ENCODE assay signal across 32 cellular contexts in the genomic region with DNA sequence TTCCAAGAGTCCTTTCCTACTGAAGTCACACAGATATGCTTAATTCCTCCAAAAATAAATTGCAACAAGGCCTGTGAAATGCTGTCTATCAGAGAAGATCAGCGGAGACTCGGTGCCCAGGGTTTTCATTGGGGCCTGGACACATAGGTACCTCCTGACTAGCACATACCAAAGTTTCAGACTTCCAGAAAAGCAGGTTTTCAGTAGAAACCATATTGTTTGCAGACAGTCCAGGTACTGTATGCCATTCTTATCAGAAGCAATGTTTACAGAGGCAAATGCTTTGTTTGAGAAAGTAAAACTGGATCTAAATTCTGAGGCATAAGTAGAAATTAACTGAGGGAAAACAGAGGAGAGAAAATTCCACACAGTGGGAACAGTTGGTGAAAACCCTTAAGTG. TPM values are rescaled to one million over a fixed set of nuclear protein-coding genes. Genes with fewer than 3 reads are reported as not detected.
"Had no signal": no experiment of that assay in that cellular context is flagged by ENCODE, and none has a peak within 500 bp of the region (broad histone marks: within the 10 kb centered on the region; RNA-seq: fewer than 3 reads in every experiment).

No MANE protein-coding gene starts in this region.

- H3K27me3 ChIP-seq: adrenal gland, breast epithelium, dorsolateral prefrontal cortex, esophagus muscularis mucosa, foreskin keratinocyte, gastrocnemius medialis, heart left ventricle had no signal

- H3K36me3 ChIP-seq: adrenal gland had no signal

- H3K4me3 ChIP-seq: adrenal gland, breast epithelium, coronary artery, dorsolateral prefrontal cortex, esophagus muscularis mucosa, heart left ventricle had no signal

- H3K4me1 ChIP-seq: adrenal gland, breast epithelium, esophagus muscularis mucosa, foreskin keratinocyte, gastrocnemius medialis, heart left ventricle had no signal

- DNase-seq: activated CD4-positive, alpha-beta memory T cell treated with anti-CD3 and anti-CD28 coated beads for 36 hours; activated CD4-positive, alpha-beta T cell treated with anti-CD3 and anti-CD28 coated beads for 36 hours; activated CD4-positive, alpha-beta T cell treated with anti-CD3 and anti-CD28 coated beads, Interleukin-2, amount 10 ng/mL, durations not matched to agents 24 days and 14 days; activated CD4-positive, CD25-positive, alpha-beta regulatory T cell; activated CD4-positive, CD25-positive, alpha-beta regulatory T cell treated with anti-CD3 and anti-CD28 coated beads, Interleukin-2, amount 50 U/mL, for 72 hours; activated CD8-positive, alpha-beta memory T cell treated with anti-CD3 and anti-CD28 coated beads, Interleukin-2, amount 10 ng/mL, durations not matched to agents 7 days and 5 days; activated CD8-positive, alpha-beta memory T cell treated with anti-CD3 and anti-CD28 coated beads, Interleukin-2, amount 50 U/mL, for 4 hours; activated CD8-positive, alpha-beta T cell treated with anti-CD3 and anti-CD28 coated beads, Interleukin-2, amount 10 ng/mL, durations not matched to agents 7 days and 5 days; activated effector memory CD4-positive, alpha-beta T cell treated with anti-CD3 and anti-CD28 coated beads, Interleukin-2, amount 50 U/mL, for 16 hours; activated naive CD4-positive, alpha-beta T cell treated with anti-CD3 and anti-CD28 coated beads for 36 hours; activated naive CD8-positive, alpha-beta T cell treated with anti-CD3 and anti-CD28 coated beads for 36 hours; activated naive CD8-positive, alpha-beta T cell treated with anti-CD3 and anti-CD28 coated beads, Interleukin-2, amount 50 U/mL, for 24 hours; activated T-cell treated with anti-CD3 and anti-CD28 coated beads, Interleukin-2, amount 50 U/mL, for 1 hour; activated T-cell treated with anti-CD3 and anti-CD28 coated beads, Interleukin-2, amount 50 U/mL, for 48 hours; adrenal gland; amygdala; aorta; dorsolateral prefrontal cortex; effector memory CD4-positive, alpha-beta T cell; endodermal cell; erythroblast; foreskin keratinocyte; gastrocnemius medialis; glutamatergic neuron; heart left ventricle; T-helper 17 cell; T1000 had no signal

- H3K27ac ChIP-seq: adrenal gland, breast epithelium, coronary artery, dorsolateral prefrontal cortex, esophagus muscularis mucosa, foreskin keratinocyte, gastrocnemius medialis, heart left ventricle had no signal

- ATAC-seq: activated CD4-positive, alpha-beta T cell treated with anti-CD3 and anti-CD28 coated beads for 36 hours; activated CD8-positive, alpha-beta memory T cell treated with anti-CD3 and anti-CD28 coated beads, Interleukin-2, amount 10 ng/mL, durations not matched to agents 7 days and 5 days; activated CD8-positive, alpha-beta T cell treated with anti-CD3 and anti-CD28 coated beads, Interleukin-2, amount 10 ng/mL, durations not matched to agents 7 days and 5 days; activated naive CD8-positive, alpha-beta T cell treated with anti-CD3 and anti-CD28 coated beads, Interleukin-2, amount 50 U/mL, for 24 hours; foreskin keratinocyte; gastrocnemius medialis; heart left ventricle; T-helper 17 cell had no signal

RNA-seq across cellular contexts. Expression of a gene that starts 12.8 kb away (rescaled TPM):
- total RNA-seq: activated CD4-positive, alpha-beta T cell treated with anti-CD3 and anti-CD28 coated beads, Interleukin-2, amount 10 ng/mL, durations not matched to agents 24 days and 14 days had no signal

RNA-seq across cellular contexts. Expression of a gene that starts 34.0 kb away (rescaled TPM):
- total RNA-seq: activated CD4-positive, alpha-beta T cell treated with anti-CD3 and anti-CD28 coated beads, Interleukin-2, amount 10 ng/mL, durations not matched to agents 24 days and 14 days; activated T-helper 1 cell treated with anti-CD3 and anti-CD28 coated beads, Interleukin-12 subunit alpha, Interleukin-12 subunit beta, Interleukin-2, Interleukin-4 antibody, amounts not matched to agents 30 ng/mL and 10 ng/mL and 1 ng/mL, durations not matched to agents 14 hours and 24 hours and 36 hours; activated T-helper 2 cell treated with anti-CD3 and anti-CD28 coated beads, Interferon-gamma antibody, Interleukin-2, Interleukin-4, amounts not matched to agents 10 μg/mL and 5 μg/mL and 100 μg/mL, durations not matched to agents 14 hours and 24 hours and 36 hours had no signal
